Comparison of ENCODE assay signal across 10 cellular contexts in the genomic region with DNA sequence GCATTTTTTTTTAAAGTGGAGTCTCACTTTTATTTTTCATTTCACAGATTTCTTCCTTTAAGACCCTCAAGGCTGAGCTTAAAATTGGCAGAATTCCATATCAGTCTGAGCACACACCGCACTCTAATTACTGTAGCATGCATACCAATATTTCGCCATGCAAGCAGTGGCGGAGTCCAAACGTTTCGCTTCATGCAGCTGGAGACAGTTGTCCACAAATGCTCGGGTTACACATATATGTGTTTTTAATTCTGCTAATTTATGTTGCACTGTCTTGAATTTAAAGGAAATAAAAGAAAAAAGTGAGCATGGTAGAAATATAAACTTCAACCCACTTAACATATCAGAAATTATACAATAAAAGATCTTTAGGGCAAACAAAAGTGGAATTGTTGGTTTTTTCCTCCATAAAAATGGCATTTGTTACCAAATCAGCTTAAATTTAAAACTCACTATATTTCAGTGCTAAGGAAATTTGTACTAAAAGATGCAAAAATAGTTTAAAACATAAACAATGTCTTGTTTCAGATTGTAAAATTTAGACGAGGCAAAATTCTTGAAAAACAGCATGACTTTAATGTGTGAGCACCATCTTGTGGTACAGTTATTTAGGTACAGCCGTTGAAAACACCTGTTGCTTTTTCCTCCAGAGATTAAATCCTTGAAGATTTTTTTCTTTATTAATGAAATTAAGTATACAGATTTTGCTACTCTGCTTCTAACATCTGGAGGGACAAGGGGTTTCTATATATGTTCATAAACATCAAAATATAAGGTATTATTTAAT. TPM values are rescaled to one million over a fixed set of nuclear protein-coding genes. Genes with fewer than 3 reads are reported as not detected.
DNase-seq lines count a peak whose midpoint lies in the region; ATAC-seq and TF ChIP-seq lines count a peak whose summit lies in the region.
"Had no signal": no experiment of that assay in that cellular context is flagged by ENCODE, and none has a peak within 500 bp of the region (broad histone marks: within the 10 kb centered on the region; RNA-seq: fewer than 3 reads in every experiment).

No MANE protein-coding gene starts in this region.

- TF ChIP-seq POLR2A in breast epithelium (IDR thresholded peaks at IDR 0.05): no peak
- TF ChIP-seq POLR2A in upper lobe of left lung (IDR thresholded peaks at IDR 0.05): no peak

- intact Hi-C loops in breast epithelium (cut with DNase I; ENCODE audit: low total_unique reads): loop anchor here (10.0 kb wide), 1 partner anchor 210 kb away; no protein-coding TSS in a partner anchor
- intact Hi-C loops in left lung (cut with DNase I): loop anchor here in 1 of 2 donors (5.0 to 10.0 kb wide), 2 partner anchors 120 to 218 kb away; no protein-coding TSS in a partner anchor

- peak; percentile 40 for ATAC-seq in HG02642 (IDR thresholded peaks at IDR 0.05; ENCODE audit: poor library complexity, unreplicated experiment)
- ATAC-seq in left lung: peak; percentile 38
- peak in 1 of 2 donors; percentile 71 for ATAC-seq in upper lobe of left lung (ENCODE audit: low FRiP score in 2 of 2)

- 39% methylated on average over 8 of the region's 8 CpGs for WGBS in upper lobe of left lung, 2 donors

- peak; percentile 10 to 74 (median 67) for TF ChIP-seq CTCF in breast epithelium (IDR thresholded peaks at IDR 0.05)
- peak; percentile 54 to 60 for TF ChIP-seq CTCF in left lung (IDR thresholded peaks at IDR 0.05)
- peak; percentile 38 to 69 (median 58) for TF ChIP-seq CTCF in upper lobe of left lung (IDR thresholded peaks at IDR 0.05)

- H3K36me3 ChIP-seq in breast epithelium (no peaks in the 10 kb centered on the region), left lung (no peaks in the 10 kb centered on the region), upper lobe of left lung (no peaks in the 10 kb centered on the region)
- H3K36me3 ChIP-seq: SJSA1 had no signal

- peaks cover 0 to 8% of the 10 kb centered on the region in 2 donors for H3K27me3 ChIP-seq in breast epithelium
- H3K27me3 ChIP-seq in left lung: no peaks in the 10 kb centered on the region
- no peaks in the 10 kb centered on the region for H3K27me3 ChIP-seq in upper lobe of left lung

- H3K9me3 ChIP-seq in breast epithelium: no peaks in the 10 kb centered on the region
- H3K9me3 ChIP-seq in left lung: no peaks in the 10 kb centered on the region
- no peaks in the 10 kb centered on the region for H3K9me3 ChIP-seq in upper lobe of left lung
- H3K9me3 ChIP-seq: SJSA1 had no signal

- H3K4me1 ChIP-seq in breast epithelium (no peaks in the 10 kb centered on the region), left lung (peaks cover 0 to 12% of the 10 kb centered on the region in 2 donors), upper lobe of left lung (peaks cover 0 to 14% (median 8%) of the 10 kb centered on the region in 4 donors)
- H3K4me1 ChIP-seq: SJSA1 had no signal

- DNase-seq in DMS79 (lab: John Stamatoyannopoulos, UW) (peak; percentile 21), NCI-H748 (lab: John Stamatoyannopoulos, UW; ENCODE audit: unreplicated experiment) (peak; percentile 84), breast epithelium (ENCODE audit: low spot score in 2 of 2) (no peak), left lung (no peak), upper lobe of left lung (no peak)
- no peak for DNase-seq in NK-92 treated with Interleukin-12 subunit alpha and Interleukin-12 subunit beta, amount 100 ng/mL, for 24 hours (lab: John Stamatoyannopoulos, UW)
- no peak for DNase-seq in activated effector memory CD4-positive, alpha-beta T cell treated with anti-CD3 and anti-CD28 coated beads, Interleukin-2, amount 50 U/mL, for 16 hours

- H3K4me3 ChIP-seq in breast epithelium (no peak overlapping the region), left lung (no peak overlapping the region), upper lobe of left lung (peak overlapping the region in 3 of 4 donors; percentile 6 to 30 (median 26))
- H3K4me3 ChIP-seq: SJSA1, skin epidermis had no signal

- TF ChIP-seq EP300 in upper lobe of left lung (IDR thresholded peaks at IDR 0.05): no peak

- H3K27ac ChIP-seq in breast epithelium: no peak overlapping the region
- H3K27ac ChIP-seq in left lung: no peak overlapping the region
- no peak overlapping the region for H3K27ac ChIP-seq in upper lobe of left lung
- H3K27ac ChIP-seq: SJSA1, skin epidermis had no signal

RNA-seq across cellular contexts. Expression of a gene that starts 24.1 kb away (rescaled TPM):
- total RNA-seq in breast epithelium (10 to 100 TPM; 40.3 to 55.8 (median 52.8) TPM), left lung (10 to 100 TPM; 29.6 to 31.5 TPM), upper lobe of left lung (100 to 1,000 TPM in 1 of 6 donors, 10 to 100 TPM in 5; 26.7 to 164 (median 46.7) TPM)

RNA-seq across cellular contexts. Expression of a gene that starts 30.0 kb away (rescaled TPM):
- total RNA-seq in breast epithelium (10 to 100 TPM in 1 of 3 donors, 1 to 10 TPM in 2; 2.0 to 27.5 (median 2.5) TPM), left lung (10 to 100 TPM; 17.0 to 32.9 TPM), upper lobe of left lung (100 to 1,000 TPM in 2 of 6 donors, 10 to 100 TPM in 4; 20.1 to 131 (median 55.2) TPM)
- total RNA-seq: SJSA1 had no signal

Comparison
In these comparisons a context has a peak if more than half of its experiments do, and no peak if none do; other contexts are left out.
1. DNase-seq: peak in DMS79 (single experiment) and NCI-H748 (single experiment); none in breast epithelium (0 of 2), left lung (0 of 2), upper lobe of left lung (0 of 2), NK-92 treated with Interleukin-12 subunit alpha and Interleukin-12 subunit beta, amount 100 ng/mL, for 24 hours (single experiment) and activated effector memory CD4-positive, alpha-beta T cell treated with anti-CD3 and anti-CD28 coated beads, Interleukin-2, amount 50 U/mL, for 16 hours (single experiment).
2. H3K4me3 ChIP-seq: peak in upper lobe of left lung (3 of 4); none in breast epithelium (0 of 3) and left lung (0 of 2).
3. Peak in every context shown above with its lines, with median percentiles within 50 percentile points of each other: CTCF ChIP-seq.